ENCODE assay signal across 10 cellular contexts in genomic region chr2:9179572-9180201, GRCh38. TPM values are rescaled to one million over a fixed set of nuclear protein-coding genes. Genes with fewer than 3 reads are reported as not detected.
DNase-seq lines count a peak whose midpoint lies in the region; ATAC-seq and TF ChIP-seq lines count a peak whose summit lies in the region.
"Had no signal": no experiment of that assay in that cellular context is flagged by ENCODE, and none has a peak within 500 bp of the region (broad histone marks: within the 10 kb centered on the region; RNA-seq: fewer than 3 reads in every experiment).

No MANE protein-coding gene starts in this region.

- DNase-seq in amniotic stem cell (lab: John Stamatoyannopoulos, UW) (peak; percentile 72), right atrium auricular region (ENCODE audit: low spot score) (peak; percentile 90), H7 (no peak)
- DNase-seq in activated naive CD8-positive, alpha-beta T cell treated with anti-CD3 and anti-CD28 coated beads, Interleukin-2, amount 50 U/mL, for 24 hours, result no peak
- DNase-seq: activated CD4-positive, CD25-positive, alpha-beta regulatory T cell treated with anti-CD3 and anti-CD28 coated beads, Interleukin-2, amount 50 U/mL, for 72 hours had no signal

- H3K4me1 ChIP-seq in HEK293 (ENCODE audit: control insufficient read depth, insufficient read depth, low read length) (peaks cover 6% of the 10 kb centered on the region; the same call in 1 of the 2 replicates), right atrium auricular region (peaks cover 0 to 25% of the 10 kb centered on the region in 2 donors)

- no peak overlapping the region for H3K4me3 Mint-ChIP-seq in activated naive CD8-positive, alpha-beta T cell treated with anti-CD3 and anti-CD28 coated beads, Interleukin-2, amount 50 U/mL, for 24 hours

- H3K36me3 ChIP-seq in HEK293 (ENCODE audit: control insufficient read depth in 2 of 2, insufficient read depth in 1 of 2, low read length in 2 of 2) (no peaks in the 10 kb centered on the region), right atrium auricular region (no peaks in the 10 kb centered on the region), H7 (replicated peaks; ENCODE audit: control insufficient read depth, insufficient read depth, low read length) (no peaks in the 10 kb centered on the region)

- peaks cover 17% of the 10 kb centered on the region for H3K27me3 Mint-ChIP-seq in activated naive CD8-positive, alpha-beta T cell treated with anti-CD3 and anti-CD28 coated beads, Interleukin-2, amount 50 U/mL, for 24 hours

- POLR2A ChIA-PET in HEK293 (lab: Yijun Ruan, JAX), result no interaction called here

- no peak for TF ChIP-seq CTCF in HEK293 (tag by site-specific recombination; IDR thresholded peaks at IDR 0.05)
- TF ChIP-seq CTCF in right atrium auricular region (IDR thresholded peaks at IDR 0.05), result no peak

- H3K27ac Mint-ChIP-seq in activated naive CD8-positive, alpha-beta T cell treated with anti-CD3 and anti-CD28 coated beads, Interleukin-2, amount 50 U/mL, for 24 hours, result no peak overlapping the region

- CTCF ChIA-PET in HEK293 (lab: Yijun Ruan, JAX), result no interaction called here

- no peaks in the 10 kb centered on the region for H3K36me3 Mint-ChIP-seq in activated naive CD8-positive, alpha-beta T cell treated with anti-CD3 and anti-CD28 coated beads, Interleukin-2, amount 50 U/mL, for 24 hours (ENCODE audit: low read depth)

- no peaks in the 10 kb centered on the region for H3K27me3 ChIP-seq in right atrium auricular region
- H3K27me3 ChIP-seq in H7 (ENCODE audit: control insufficient read depth, insufficient read depth, low read length), result no peaks in the 10 kb centered on the region

- ATAC-seq in HG03432 (IDR thresholded peaks at IDR 0.05; ENCODE audit: unreplicated experiment) (no peak), HG02759 (IDR thresholded peaks at IDR 0.05; ENCODE audit: unreplicated experiment) (no peak)
- no peak for ATAC-seq in activated naive CD8-positive, alpha-beta T cell treated with anti-CD3 and anti-CD28 coated beads, Interleukin-2, amount 50 U/mL, for 24 hours

- no peaks in the 10 kb centered on the region for H3K9me3 ChIP-seq in HEK293 (ENCODE audit: control insufficient read depth, insufficient read depth, low read depth, low read length)
- H3K9me3 ChIP-seq in right atrium auricular region, result no peaks in the 10 kb centered on the region

- no peaks in the 10 kb centered on the region for H3K4me1 Mint-ChIP-seq in activated naive CD8-positive, alpha-beta T cell treated with anti-CD3 and anti-CD28 coated beads, Interleukin-2, amount 50 U/mL, for 24 hours

- H3K9me3 Mint-ChIP-seq in activated naive CD8-positive, alpha-beta T cell treated with anti-CD3 and anti-CD28 coated beads, Interleukin-2, amount 50 U/mL, for 24 hours, result peaks cover 3% of the 10 kb centered on the region

- H3K27ac ChIP-seq in HEK293 (ENCODE audit: extremely low read depth, low read depth, low read length), result no peak overlapping the region
- peak overlapping the region; percentile 58 to 86 for H3K27ac ChIP-seq in right atrium auricular region
- peak overlapping the region; percentile 9 to 87 (median 82) for H3K27ac ChIP-seq in skin epidermis

- no peak overlapping the region for H3K4me3 ChIP-seq in HEK293 (ENCODE audit: low read depth, low read length)
- H3K4me3 ChIP-seq in right atrium auricular region, result no peak overlapping the region
- H3K4me3 ChIP-seq in skin epidermis, result no peak overlapping the region
- H3K4me3 ChIP-seq in H7 (ENCODE audit: insufficient read depth, low read depth, low read length), result no peak overlapping the region
- H3K4me3 ChIP-seq: GM12878 had no signal

TF ChIP-seq in HEK293, 187 proteins besides CTCF, POLR2A, EP300 and RAD21:
- TF ChIP-seq ZNF600 (tag by site-specific recombination; IDR thresholded peaks at IDR 0.05) (peak; percentile 50; the same call in 1 of the 2 replicates), ZNF549 (tag by site-specific recombination; IDR thresholded peaks at IDR 0.05) (no peak), EGR2 (tag by site-specific recombination; IDR thresholded peaks at IDR 0.05; ENCODE audit: low read depth) (peak; percentile 51), ZNF660 (tag by site-specific recombination; IDR thresholded peaks at IDR 0.05) (no peak), WT1 (tag by site-specific recombination; IDR thresholded peaks at IDR 0.05) (0 out of 2 replicates have a peak, but pooled peaks have one; percentile 24), ZFHX2 (tag by site-specific recombination; conservative IDR thresholded peaks at IDR 0.05) (peak; percentile 66), ZNF366 (tag by site-specific recombination; conservative IDR thresholded peaks at IDR 0.05) (no peak)
- TF ChIP-seq, protein P1, sequence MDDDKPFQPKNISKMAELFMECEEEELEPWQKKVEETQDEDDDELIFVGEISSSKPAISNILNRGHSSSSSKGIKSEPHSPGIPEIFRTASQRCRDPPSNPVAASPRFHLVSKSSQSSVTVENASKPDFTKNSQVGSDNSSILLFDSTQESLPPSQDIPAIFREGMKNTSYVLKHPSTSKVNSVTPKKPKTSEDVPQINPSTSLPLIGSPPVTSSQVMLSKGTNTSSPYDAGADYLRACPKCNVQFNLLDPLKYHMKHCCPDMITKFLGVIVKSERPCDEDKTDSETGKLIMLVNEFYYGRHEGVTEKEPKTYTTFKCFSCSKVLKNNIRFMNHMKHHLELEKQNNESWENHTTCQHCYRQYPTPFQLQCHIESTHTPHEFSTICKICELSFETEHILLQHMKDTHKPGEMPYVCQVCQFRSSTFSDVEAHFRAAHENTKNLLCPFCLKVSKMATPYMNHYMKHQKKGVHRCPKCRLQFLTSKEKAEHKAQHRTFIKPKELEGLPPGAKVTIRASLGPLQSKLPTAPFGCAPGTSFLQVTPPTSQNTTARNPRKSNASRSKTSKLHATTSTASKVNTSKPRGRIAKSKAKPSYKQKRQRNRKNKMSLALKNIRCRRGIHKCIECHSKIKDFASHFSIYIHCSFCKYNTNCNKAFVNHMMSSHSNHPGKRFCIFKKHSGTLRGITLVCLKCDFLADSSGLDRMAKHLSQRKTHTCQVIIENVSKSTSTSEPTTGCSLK (tag by site-specific recombination; IDR thresholded peaks at IDR 0.05), result no peak
- TF ChIP-seq, protein P2, sequence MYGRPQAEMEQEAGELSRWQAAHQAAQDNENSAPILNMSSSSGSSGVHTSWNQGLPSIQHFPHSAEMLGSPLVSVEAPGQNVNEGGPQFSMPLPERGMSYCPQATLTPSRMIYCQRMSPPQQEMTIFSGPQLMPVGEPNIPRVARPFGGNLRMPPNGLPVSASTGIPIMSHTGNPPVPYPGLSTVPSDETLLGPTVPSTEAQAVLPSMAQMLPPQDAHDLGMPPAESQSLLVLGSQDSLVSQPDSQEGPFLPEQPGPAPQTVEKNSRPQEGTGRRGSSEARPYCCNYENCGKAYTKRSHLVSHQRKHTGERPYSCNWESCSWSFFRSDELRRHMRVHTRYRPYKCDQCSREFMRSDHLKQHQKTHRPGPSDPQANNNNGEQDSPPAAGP (tag by site-specific recombination; IDR thresholded peaks at IDR 0.05), result peak; percentile 72
- TF ChIP-seq, protein P3, sequence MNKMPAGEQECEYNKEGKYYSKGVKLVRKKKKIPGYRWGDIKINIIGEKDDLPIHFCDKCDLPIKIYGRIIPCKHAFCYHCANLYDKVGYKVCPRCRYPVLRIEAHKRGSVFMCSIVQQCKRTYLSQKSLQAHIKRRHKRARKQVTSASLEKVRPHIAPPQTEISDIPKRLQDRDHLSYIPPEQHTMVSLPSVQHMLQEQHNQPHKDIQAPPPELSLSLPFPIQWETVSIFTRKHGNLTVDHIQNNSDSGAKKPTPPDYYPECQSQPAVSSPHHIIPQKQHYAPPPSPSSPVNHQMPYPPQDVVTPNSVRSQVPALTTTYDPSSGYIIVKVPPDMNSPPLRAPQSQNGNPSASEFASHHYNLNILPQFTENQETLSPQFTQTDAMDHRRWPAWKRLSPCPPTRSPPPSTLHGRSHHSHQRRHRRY (tag by site-specific recombination; IDR thresholded peaks at IDR 0.05), result no peak

RNA-seq across cellular contexts. Expression of gene ASAP2, which starts 26.9 kb away (rescaled TPM):
- 10 to 100 TPM; 13.2 to 20.3 TPM for total RNA-seq in right atrium auricular region
- total RNA-seq in H7 (2014; rRNA removed; shearing (Covaris generic)), result 5.2 TPM in 2 replicates

Comparison
In these comparisons a context has a peak if more than half of its experiments do, and no peak if none do; other contexts are left out.
1. DNase-seq: peak in amniotic stem cell (single experiment) and right atrium auricular region (single experiment); none in activated naive CD8-positive, alpha-beta T cell treated with anti-CD3 and anti-CD28 coated beads, Interleukin-2, amount 50 U/mL, for 24 hours (single experiment) and H7 (single experiment).